Comparison of ENCODE assay signal across 25 cellular contexts in genomic region chr1:210650403-210650802, GRCh38.
"Had no signal": no experiment of that assay in that cellular context is flagged by ENCODE, and none has a peak within 500 bp of the region (broad histone marks: within the 10 kb centered on the region; RNA-seq: fewer than 3 reads in every experiment).

No MANE protein-coding gene starts in this region.

- ATAC-seq: foreskin keratinocyte; gastroesophageal sphincter; heart left ventricle; left lobe of liver; mucosa of descending colon; natural killer cell treated with Interleukin-12 subunit alpha and Interleukin-12 subunit beta and Interleukin-15 and Interleukin-18, amount 100 ng/mL, for 72 hours; pancreas; right lobe of liver; stimulated activated naive CD8-positive, alpha-beta T cell treated with anti-CD3 and anti-CD28 coated beads, Interleukin-15, amount 100 ng/mL, for 72 hours; upper lobe of right lung had no signal

- H3K27ac Mint-ChIP-seq: memory B cell; mesothelial cell of epicardium; naive B cell; natural killer cell treated with Interleukin-12 subunit alpha and Interleukin-12 subunit beta and Interleukin-15 and Interleukin-18, amount 100 ng/mL, for 72 hours had no signal

- H3K36me3 Mint-ChIP-seq: mesothelial cell of epicardium; naive B cell; natural killer cell treated with Interleukin-12 subunit alpha and Interleukin-12 subunit beta and Interleukin-15 and Interleukin-18, amount 100 ng/mL, for 72 hours had no signal

- DNase-seq: dermis blood vessel endothelial cell; effector memory CD4-positive, alpha-beta T cell; foreskin keratinocyte; heart left ventricle; kidney; mucosa of descending colon; naive B cell; pancreas; retina; right lobe of liver; stimulated activated CD4-positive, alpha-beta T cell treated with anti-CD3 and anti-CD28 coated beads, Interleukin-12 subunit alpha, Interleukin-12 subunit beta, amount 100 ng/mL, for 4 hours; stimulated activated CD4-positive, alpha-beta T cell treated with anti-CD3 and anti-CD28 coated beads, Interleukin-1b, Interleukin-23, amount 100 ng/mL, for 48 hours; stimulated activated CD4-positive, alpha-beta T cell treated with anti-CD3 and anti-CD28 coated beads, Interleukin-4, amount 100 ng/mL, for 1 hour; stimulated activated CD8-positive, alpha-beta memory T cell treated with anti-CD3 and anti-CD28 coated beads, Interleukin-4, amount 100 ng/mL, for 48 hours; stimulated activated naive CD4-positive, alpha-beta T cell; stimulated activated naive CD8-positive, alpha-beta T cell treated with anti-CD3 and anti-CD28 coated beads, Interleukin-15, amount 100 ng/mL, for 72 hours; transverse colon; upper lobe of right lung; uterus had no signal

- H3K27me3 Mint-ChIP-seq: memory B cell; naive B cell; natural killer cell treated with Interleukin-12 subunit alpha and Interleukin-12 subunit beta and Interleukin-15 and Interleukin-18, amount 100 ng/mL, for 72 hours; stimulated activated naive CD8-positive, alpha-beta T cell treated with anti-CD3 and anti-CD28 coated beads, Interleukin-15, amount 100 ng/mL, for 72 hours had no signal

- H3K9me3 Mint-ChIP-seq: memory B cell had no signal

- H3K4me3 Mint-ChIP-seq: memory B cell; mesothelial cell of epicardium; naive B cell; natural killer cell treated with Interleukin-12 subunit alpha and Interleukin-12 subunit beta and Interleukin-15 and Interleukin-18, amount 100 ng/mL, for 72 hours; neural crest cell; stimulated activated naive CD8-positive, alpha-beta T cell treated with anti-CD3 and anti-CD28 coated beads, Interleukin-15, amount 100 ng/mL, for 72 hours had no signal

- H3K4me1 Mint-ChIP-seq: naive B cell had no signal
